13 cellular contexts compared by ENCODE assay signal in genomic region chr4:186700746-186701145, GRCh38. TPM values are rescaled to one million over a fixed set of nuclear protein-coding genes. Genes with fewer than 3 reads are reported as not detected.
DNase-seq lines count a peak whose midpoint lies in the region; ATAC-seq and TF ChIP-seq lines count a peak whose summit lies in the region.
"Had no signal": no experiment of that assay in that cellular context is flagged by ENCODE, and none has a peak within 500 bp of the region (broad histone marks: within the 10 kb centered on the region; RNA-seq: fewer than 3 reads in every experiment).

No MANE protein-coding gene starts in this region.

- H3K9me3 ChIP-seq in A673 (ENCODE audit: low read depth, low read length, poor library complexity, severe bottlenecking), result no peaks in the 10 kb centered on the region
- H3K9me3 ChIP-seq in osteoblast (ENCODE audit: low read depth, low read length), result no peaks in the 10 kb centered on the region
- no peaks in the 10 kb centered on the region for H3K9me3 ChIP-seq in adrenal gland (replicated peaks in 1 of 3)
- H3K9me3 ChIP-seq: A549, pancreas had no signal

- no TSS peak for BruUV-seq in A673 (replicated peaks; lab: Mats Ljungman, UMichigan)

- H3K27ac ChIP-seq in A673 (ENCODE audit: low read depth, low read length, poor library complexity, severe bottlenecking) (peak overlapping the region; percentile 65), osteoblast (ENCODE audit: low read depth, low read length) (peak overlapping the region; percentile 98), adrenal gland (no peak overlapping the region)

- 87 to 95% (median 88%) methylated on average over 16 of the region's 16 CpGs for WGBS in adrenal gland, 4 donors

- no peak overlapping the region for H2AFZ ChIP-seq in osteoblast (ENCODE audit: low read length)

- no peaks in the 10 kb centered on the region for H3K27me3 Mint-ChIP-seq in natural killer cell (ENCODE audit: low read depth in 2 of 2)

- H3K4me1 ChIP-seq in A673 (ENCODE audit: insufficient read depth, low read length, poor library complexity, severe bottlenecking) (peaks cover 55% of the 10 kb centered on the region), osteoblast (ENCODE audit: insufficient read depth, low read length) (peaks cover 41% of the 10 kb centered on the region), adrenal gland (replicated peaks in 1 of 2) (no peaks in the 10 kb centered on the region)

- H3K36me3 Mint-ChIP-seq in natural killer cell, result no peaks in the 10 kb centered on the region

- POLR2A ChIA-PET in A673 (lab: Charles Lee; ENCODE audit: low non-redundant PET), result no interaction called here

- H3K9me3 Mint-ChIP-seq in natural killer cell, result peaks cover 6 to 10% of the 10 kb centered on the region in 2 donors

- intact Hi-C loops in A673 (cut with micrococcal nuclease; ENCODE audit: unreplicated experiment) (no loop called here), Right ventricle myocardium superior (cut with DNase I) (no loop called here), adrenal gland (cut with DNase I) (no loop called here), natural killer cell (cut with micrococcal nuclease) (no loop called here)

- peaks cover 48% of the 10 kb centered on the region for H4K20me1 ChIP-seq in osteoblast (ENCODE audit: insufficient read depth, low read length)

- ATAC-seq in Right ventricle myocardium superior (ENCODE audit: poor library complexity), result peak; percentile 72
- ATAC-seq in GM21390 (IDR thresholded peaks at IDR 0.05; ENCODE audit: unreplicated experiment), result no peak
- no peak for ATAC-seq in natural killer cell
- ATAC-seq: activated T-cell treated with anti-CD3 and anti-CD28 coated beads, Interleukin-2, amount 50 U/mL, for 72 hours had no signal

- H3K4me1 Mint-ChIP-seq in natural killer cell, result no peaks in the 10 kb centered on the region

- TF ChIP-seq POLR2A in adrenal gland (IDR thresholded peaks at IDR 0.05), result no peak

- H3K4me3 ChIP-seq in A673 (ENCODE audit: low read depth, low read length, poor library complexity, severe bottlenecking), result no peak overlapping the region
- H3K4me3 ChIP-seq in osteoblast (ENCODE audit: insufficient read depth, low read length), result peak overlapping the region; percentile 32
- H3K4me3 ChIP-seq in adrenal gland, result no peak overlapping the region
- H3K4me3 ChIP-seq: A549, pancreas had no signal

- H3K27me3 ChIP-seq in A673 (replicated peaks; ENCODE audit: insufficient read depth, low read depth, low read length, poor library complexity) (no peaks in the 10 kb centered on the region), osteoblast (ENCODE audit: insufficient read depth, low read length) (no peaks in the 10 kb centered on the region), adrenal gland (no peaks in the 10 kb centered on the region)
- H3K27me3 ChIP-seq: pancreas had no signal

- H3K36me3 ChIP-seq in A673 (ENCODE audit: insufficient read depth, low read length, poor library complexity, severe bottlenecking) (peaks cover 3% of the 10 kb centered on the region), osteoblast (ENCODE audit: insufficient read depth, low read length) (peaks cover 45% of the 10 kb centered on the region), adrenal gland (replicated peaks in 1 of 2) (no peaks in the 10 kb centered on the region)

- TF ChIP-seq CTCF in A673 (conservative IDR thresholded peaks at IDR 0.05; ENCODE audit: low read depth, low read length) (no peak), osteoblast (IDR thresholded peaks at IDR 0.05; ENCODE audit: extremely low read depth, low read depth, low read length) (no peak), adrenal gland (IDR thresholded peaks at IDR 0.05) (no peak), natural killer cell (IDR thresholded peaks at IDR 0.05) (no peak)

- peaks cover 100% of the 10 kb centered on the region for H3K79me2 ChIP-seq in osteoblast (ENCODE audit: insufficient read depth, low read length)

- H3K27ac Mint-ChIP-seq in natural killer cell, result no peak overlapping the region
- H3K27ac Mint-ChIP-seq: activated T-cell treated with anti-CD3 and anti-CD28 coated beads, Interleukin-2, amount 50 U/mL, for 72 hours; T-helper 1 cell treated with Interleukin-12 subunit alpha and Interleukin-12 subunit beta and Interleukin-4 antibody, amounts not matched to agents 30 μg/mL and 1 μg/mL, for 36 hours had no signal

- DNase-seq in A673 (ENCODE audit: low spot score), result no peak
- DNase-seq in amniotic epithelial cell (ENCODE audit: low read depth), result peak; percentile 52
- DNase-seq in Right ventricle myocardium superior, result peak; percentile 82
- peak; percentile 89 for DNase-seq in osteoblast (ENCODE audit: insufficient read length, low spot score, missing footprints)
- DNase-seq in adrenal gland, result no peak
- DNase-seq in natural killer cell, result no peak
- no peak for DNase-seq in NCI-H187 treated with DMSO at 0.1 percent for 48 hours (lab: John Stamatoyannopoulos, UW)
- DNase-seq: activated T-cell treated with anti-CD3 and anti-CD28 coated beads, Interleukin-2, amount 50 U/mL, for 72 hours; NCI-H2171 treated with DMSO at 0.1 percent for 48 hours; pancreas had no signal

- H3K4me3 Mint-ChIP-seq in natural killer cell, result no peak overlapping the region
- H3K4me3 Mint-ChIP-seq: activated T-cell treated with anti-CD3 and anti-CD28 coated beads, Interleukin-2, amount 50 U/mL, for 72 hours; T-helper 1 cell treated with Interleukin-12 subunit alpha and Interleukin-12 subunit beta and Interleukin-4 antibody, amounts not matched to agents 30 μg/mL and 1 μg/mL, for 36 hours had no signal

- CTCF ChIA-PET in A673 (lab: Charles Lee), result no interaction called here

- peak overlapping the region; percentile 65 for H3K4me2 ChIP-seq in osteoblast (ENCODE audit: insufficient read depth, low read length)
- H3K4me2 ChIP-seq: A549 had no signal

RNA-seq across cellular contexts. Expression of gene FAT1, which starts 22.9 kb away (rescaled TPM):
- total RNA-seq in A673 (2021) (99.3 and 107 TPM in 2 replicates), Right ventricle myocardium superior (48.0 TPM), osteoblast (474 and 522 TPM in 2 replicates), adrenal gland (1 to 10 TPM in 7 of 8 donors, under 1 TPM in 1; 0.79 to 9.8 (median 5.2) TPM), natural killer cell (not detected)
- 1 to 10 TPM; 1.4 to 8.1 (median 7.1) TPM for polyA plus RNA-seq in adrenal gland

Comparison
In these comparisons a context has a peak if more than half of its experiments do, and no peak if none do; other contexts are left out.
1. DNase-seq: peak in amniotic epithelial cell (single experiment), Right ventricle myocardium superior (single experiment) and osteoblast (single experiment); none in A673 (single experiment), adrenal gland (0 of 7), natural killer cell (single experiment) and NCI-H187 treated with DMSO at 0.1 percent for 48 hours (single experiment).
2. H3K27ac ChIP-seq: peak in A673 (single experiment) and osteoblast (single experiment); none in adrenal gland (0 of 5).